ENCODE assay signal across 8 cellular contexts in the genomic region with DNA sequence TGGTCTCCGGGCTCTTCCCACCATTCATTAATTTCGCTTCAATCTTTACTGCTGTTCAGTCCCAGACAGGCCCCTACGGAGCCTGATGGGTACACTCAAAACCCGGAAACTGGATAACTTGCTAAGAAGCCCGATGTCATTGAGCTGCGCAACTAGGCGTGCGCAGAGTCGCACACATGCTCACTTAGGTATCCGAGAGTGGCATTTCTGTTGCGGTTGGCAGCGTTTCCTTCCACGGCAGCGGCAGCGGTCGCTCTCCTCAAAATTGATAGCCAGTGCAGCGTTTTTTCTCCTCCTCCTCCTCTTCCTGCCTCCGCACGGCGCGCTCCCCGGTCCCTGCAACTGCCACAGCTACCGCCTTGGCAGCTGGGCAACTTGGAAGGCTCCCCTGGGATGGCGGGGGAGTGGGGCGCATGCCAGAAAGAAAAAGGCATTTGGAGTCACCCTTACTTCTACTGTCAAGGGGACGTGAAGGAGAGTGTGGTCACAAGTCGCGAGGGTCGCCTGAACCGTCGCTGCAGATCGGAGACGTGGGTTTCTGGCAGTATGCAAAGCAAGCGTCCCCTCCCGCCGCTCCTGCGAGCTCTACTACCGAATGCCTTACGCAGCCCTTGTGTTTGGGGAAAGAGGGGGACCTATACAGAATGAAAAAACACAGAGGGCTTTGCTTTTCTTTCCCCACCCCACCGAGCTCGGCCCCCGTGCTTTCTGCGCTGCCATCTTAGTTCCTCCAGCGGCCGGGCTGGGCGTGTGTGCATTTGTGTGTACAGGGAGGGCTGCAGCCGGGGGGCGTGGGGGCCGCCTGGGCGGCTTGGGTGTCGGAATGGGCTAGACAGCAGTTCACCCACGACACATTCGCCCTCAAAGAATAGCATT. TPM values are rescaled to one million over a fixed set of nuclear protein-coding genes. Genes with fewer than 3 reads are reported as not detected.
DNase-seq lines count a peak whose midpoint lies in the region; ATAC-seq lines count a peak whose summit lies in the region.

No MANE protein-coding gene starts in this region.

- H3K27me3 ChIP-seq in esophagus (ENCODE audit: control insufficient read depth in 1 of 2, insufficient read depth in 2 of 2, low read length in 2 of 2) (no peaks in the 10 kb centered on the region), mucosa of rectum (ENCODE audit: control insufficient read depth in 2 of 2, insufficient read depth in 2 of 2, low read length in 2 of 2) (no peaks in the 10 kb centered on the region)

- peaks cover 2% of the 10 kb centered on the region for H3K36me3 Mint-ChIP-seq in IgD-negative memory B cell

- H3K4me1 ChIP-seq in esophagus (ENCODE audit: control insufficient read depth in 2 of 2, insufficient read depth in 2 of 2, low read length in 1 of 2) (no peaks in the 10 kb centered on the region), mucosa of rectum (ENCODE audit: control insufficient read depth in 2 of 2, insufficient read depth in 2 of 2, low read length in 2 of 2) (peaks cover 13 to 20% of the 10 kb centered on the region in 2 donors)

- H3K9ac ChIP-seq in mucosa of rectum (ENCODE audit: low read depth in 1 of 2, low read length in 2 of 2), result peak overlapping the region; percentile 77 to 83

- H3K4me3 ChIP-seq in esophagus (ENCODE audit: low read depth in 1 of 2, low read length in 2 of 2) (peak overlapping the region; percentile 81 to 92), mucosa of rectum (ENCODE audit: low read length in 2 of 2) (peak overlapping the region; percentile 89 to 96)

- WGBS in esophagus, 2 donors, result 0% methylated on average over 53 of the region's 53 CpGs

- H3K27ac ChIP-seq in esophagus (ENCODE audit: low read depth in 2 of 2, low read length in 1 of 2), result peak overlapping the region; percentile 90 to 96
- peak overlapping the region; percentile 81 to 91 for H3K27ac ChIP-seq in mucosa of rectum (ENCODE audit: low read depth in 2 of 2, low read length in 2 of 2)

- ATAC-seq in GM21576 (IDR thresholded peaks at IDR 0.05; ENCODE audit: unreplicated experiment), result peak; percentile 63

- peak overlapping the region; percentile 95 to 99 (median 98) for H3K27ac Mint-ChIP-seq in IgD-negative memory B cell

- H3K9me3 Mint-ChIP-seq in IgD-negative memory B cell, result no peaks in the 10 kb centered on the region

- peak overlapping the region; percentile 93 to 99 (median 98) for H3K4me3 Mint-ChIP-seq in IgD-negative memory B cell

- no peaks in the 10 kb centered on the region for H3K9me3 ChIP-seq in esophagus (ENCODE audit: control insufficient read depth in 2 of 2, insufficient read depth in 1 of 2, low read depth in 1 of 2, low read length in 1 of 2)
- no peaks in the 10 kb centered on the region for H3K9me3 ChIP-seq in mucosa of rectum (ENCODE audit: control insufficient read depth in 2 of 2, low read length in 2 of 2)

- no peaks in the 10 kb centered on the region for H3K27me3 Mint-ChIP-seq in IgD-negative memory B cell

- DNase-seq in DMS153 (lab: John Stamatoyannopoulos, UW) (peak; percentile 95), OCI-M1 (lab: John Stamatoyannopoulos, UW) (peak; percentile 98), activated T-cell treated with anti-CD3 and anti-CD28 coated beads for 48 hours (ENCODE audit: low read depth) (peak; percentile 82)
- DNase-seq in stimulated activated CD8-positive, alpha-beta memory T cell treated with anti-CD3 and anti-CD28 coated beads, Interleukin-4, amount 100 ng/mL, for 4 hours (ENCODE audit: low read depth in 2 of 2, low spot score in 1 of 2), result peak; percentile 56 to 74

- H3K36me3 ChIP-seq in esophagus (ENCODE audit: control insufficient read depth in 2 of 2, insufficient read depth in 2 of 2, low read length in 1 of 2), result no peaks in the 10 kb centered on the region
- H3K36me3 ChIP-seq in mucosa of rectum (ENCODE audit: control insufficient read depth in 2 of 2, insufficient read depth in 2 of 2, low read length in 2 of 2), result no peaks in the 10 kb centered on the region

- H3K4me1 Mint-ChIP-seq in IgD-negative memory B cell, result peaks cover 34 to 40% (median 36%) of the 10 kb centered on the region in 3 donors

RNA-seq across cellular contexts. Expression of a gene that starts 2.5 kb away (rescaled TPM):
- polyA plus RNA-seq in IgD-negative memory B cell (78.2 TPM), esophagus (10 to 100 TPM; 28.1 to 37.7 TPM)

Comparison
In these comparisons a context has a peak if more than half of its experiments do, and no peak if none do; other contexts are left out.
1. Peak in every context shown above with its lines: DNase-seq, ATAC-seq, H3K4me3 ChIP-seq and H3K27ac ChIP-seq.